Comparison of ENCODE assay signal across 1 cellular context in the genomic region with DNA sequence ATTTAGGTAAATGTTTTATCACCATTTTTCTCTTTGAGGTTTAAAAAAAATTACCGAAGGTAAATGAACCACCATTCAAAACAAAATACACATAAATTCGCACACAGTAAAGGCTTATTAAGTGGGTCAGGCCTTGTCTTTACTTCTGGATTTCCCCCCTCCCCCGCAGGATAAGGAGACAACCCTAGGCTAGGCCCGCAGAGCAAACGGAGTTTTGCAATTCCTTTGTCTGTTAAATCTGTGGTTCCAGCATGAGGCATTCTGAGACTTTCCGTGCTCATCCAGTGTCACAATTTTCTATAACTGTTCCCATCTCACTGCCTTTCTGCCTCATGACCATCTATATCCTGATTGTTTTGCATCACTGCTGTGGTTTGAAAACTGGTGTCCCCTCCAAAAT.
TF ChIP-seq lines count a peak whose summit lies in the region.

No MANE protein-coding gene starts in this region.

TF ChIP-seq in WTC11, 78 proteins besides CTCF, POLR2A, EP300 and RAD21 (continued from another document):
- TF ChIP-seq, protein P1, sequence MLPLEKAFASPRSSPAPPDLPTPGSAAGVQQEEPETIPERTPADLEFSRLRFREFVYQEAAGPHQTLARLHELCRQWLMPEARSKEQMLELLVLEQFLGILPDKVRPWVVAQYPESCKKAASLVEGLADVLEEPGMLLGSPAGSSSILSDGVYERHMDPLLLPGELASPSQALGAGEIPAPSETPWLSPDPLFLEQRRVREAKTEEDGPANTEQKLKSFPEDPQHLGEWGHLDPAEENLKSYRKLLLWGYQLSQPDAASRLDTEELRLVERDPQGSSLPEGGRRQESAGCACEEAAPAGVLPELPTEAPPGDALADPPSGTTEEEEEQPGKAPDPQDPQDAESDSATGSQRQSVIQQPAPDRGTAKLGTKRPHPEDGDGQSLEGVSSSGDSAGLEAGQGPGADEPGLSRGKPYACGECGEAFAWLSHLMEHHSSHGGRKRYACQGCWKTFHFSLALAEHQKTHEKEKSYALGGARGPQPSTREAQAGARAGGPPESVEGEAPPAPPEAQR (CRISPR knock-in tag; IDR thresholded peaks at IDR 0.05), result no peak
- TF ChIP-seq, protein P2, sequence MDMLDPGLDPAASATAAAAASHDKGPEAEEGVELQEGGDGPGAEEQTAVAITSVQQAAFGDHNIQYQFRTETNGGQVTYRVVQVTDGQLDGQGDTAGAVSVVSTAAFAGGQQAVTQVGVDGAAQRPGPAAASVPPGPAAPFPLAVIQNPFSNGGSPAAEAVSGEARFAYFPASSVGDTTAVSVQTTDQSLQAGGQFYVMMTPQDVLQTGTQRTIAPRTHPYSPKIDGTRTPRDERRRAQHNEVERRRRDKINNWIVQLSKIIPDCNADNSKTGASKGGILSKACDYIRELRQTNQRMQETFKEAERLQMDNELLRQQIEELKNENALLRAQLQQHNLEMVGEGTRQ (CRISPR knock-in tag; IDR thresholded peaks at IDR 0.05), result no peak
- TF ChIP-seq, protein P3, sequence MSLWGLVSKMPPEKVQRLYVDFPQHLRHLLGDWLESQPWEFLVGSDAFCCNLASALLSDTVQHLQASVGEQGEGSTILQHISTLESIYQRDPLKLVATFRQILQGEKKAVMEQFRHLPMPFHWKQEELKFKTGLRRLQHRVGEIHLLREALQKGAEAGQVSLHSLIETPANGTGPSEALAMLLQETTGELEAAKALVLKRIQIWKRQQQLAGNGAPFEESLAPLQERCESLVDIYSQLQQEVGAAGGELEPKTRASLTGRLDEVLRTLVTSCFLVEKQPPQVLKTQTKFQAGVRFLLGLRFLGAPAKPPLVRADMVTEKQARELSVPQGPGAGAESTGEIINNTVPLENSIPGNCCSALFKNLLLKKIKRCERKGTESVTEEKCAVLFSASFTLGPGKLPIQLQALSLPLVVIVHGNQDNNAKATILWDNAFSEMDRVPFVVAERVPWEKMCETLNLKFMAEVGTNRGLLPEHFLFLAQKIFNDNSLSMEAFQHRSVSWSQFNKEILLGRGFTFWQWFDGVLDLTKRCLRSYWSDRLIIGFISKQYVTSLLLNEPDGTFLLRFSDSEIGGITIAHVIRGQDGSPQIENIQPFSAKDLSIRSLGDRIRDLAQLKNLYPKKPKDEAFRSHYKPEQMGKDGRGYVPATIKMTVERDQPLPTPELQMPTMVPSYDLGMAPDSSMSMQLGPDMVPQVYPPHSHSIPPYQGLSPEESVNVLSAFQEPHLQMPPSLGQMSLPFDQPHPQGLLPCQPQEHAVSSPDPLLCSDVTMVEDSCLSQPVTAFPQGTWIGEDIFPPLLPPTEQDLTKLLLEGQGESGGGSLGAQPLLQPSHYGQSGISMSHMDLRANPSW (CRISPR knock-in tag; conservative IDR thresholded peaks at IDR 0.05; ENCODE audit: low read depth), result no peak
- no peak for TF ChIP-seq KAT7 (CRISPR knock-in tag; IDR thresholded peaks at IDR 0.05; ENCODE audit: borderline replicate concordance)
- TF ChIP-seq, protein P4, sequence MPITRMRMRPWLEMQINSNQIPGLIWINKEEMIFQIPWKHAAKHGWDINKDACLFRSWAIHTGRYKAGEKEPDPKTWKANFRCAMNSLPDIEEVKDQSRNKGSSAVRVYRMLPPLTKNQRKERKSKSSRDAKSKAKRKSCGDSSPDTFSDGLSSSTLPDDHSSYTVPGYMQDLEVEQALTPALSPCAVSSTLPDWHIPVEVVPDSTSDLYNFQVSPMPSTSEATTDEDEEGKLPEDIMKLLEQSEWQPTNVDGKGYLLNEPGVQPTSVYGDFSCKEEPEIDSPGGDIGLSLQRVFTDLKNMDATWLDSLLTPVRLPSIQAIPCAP (CRISPR knock-in tag; IDR thresholded peaks at IDR 0.05), result no peak
